Comparison of ENCODE assay signal across 24 cellular contexts in the genomic region with DNA sequence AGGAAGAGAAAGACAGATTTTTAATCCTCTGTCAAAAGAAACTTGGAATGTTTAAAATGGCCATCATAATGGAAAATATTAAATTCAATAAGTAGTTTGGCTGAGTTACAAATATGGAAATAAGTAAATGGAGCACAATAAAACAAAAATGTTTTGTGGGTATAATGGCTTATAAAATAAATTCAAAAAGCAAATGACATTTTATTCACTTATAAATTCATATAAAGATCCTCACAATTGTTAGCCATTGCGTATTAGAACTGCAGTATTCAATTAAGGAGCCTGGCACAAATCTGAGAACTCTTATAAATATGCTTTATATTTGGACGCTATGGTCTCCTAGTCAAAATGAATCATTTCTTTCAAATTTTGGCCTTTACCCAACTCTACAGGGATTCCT.
DNase-seq lines count a peak whose midpoint lies in the region; TF ChIP-seq lines count a peak whose summit lies in the region.
"Had no signal": no experiment of that assay in that cellular context is flagged by ENCODE, and none has a peak within 500 bp of the region (broad histone marks: within the 10 kb centered on the region; RNA-seq: fewer than 3 reads in every experiment).

No MANE protein-coding gene starts in this region.

- CTCF ChIA-PET in SK-N-SH (lab: Yijun Ruan, JAX) = no interaction called here

- H3K9me2 ChIP-seq in SK-N-SH = no peaks in the 10 kb centered on the region

- DNase-seq in SK-N-SH (no peak), adipocyte (ENCODE audit: low read depth) (peak; percentile 8), choroid plexus epithelial cell (ENCODE audit: low read depth) (peak; percentile 2), OCI-M2 (lab: John Stamatoyannopoulos, UW; ENCODE audit: unreplicated experiment) (no peak), NAMALWA (ENCODE audit: low spot score) (no peak)
- DNase-seq in stimulated activated naive CD4-positive, alpha-beta T cell (lab: John Stamatoyannopoulos, UW) = no peak
- no peak for DNase-seq in activated CD4-positive, alpha-beta T cell treated with anti-CD3 and anti-CD28 coated beads for 4 hours
- DNase-seq: 8988T; ACHN; BE2C; C1 segment of cervical spinal cord; CD4-positive, alpha-beta memory T cell; CD4-positive, CD25-positive, alpha-beta regulatory T cell; CD8-positive, alpha-beta memory T cell; COR-L47; DMS 273 treated with DMSO at 0.1 percent for 48 hours; DMS153; DMS53; DMS79; DND-41; EL; GDM1 had no signal

- H3K27me3 ChIP-seq in SK-N-SH (ENCODE audit: insufficient read depth) (no peaks in the 10 kb centered on the region), adipocyte (replicated peaks; ENCODE audit: control insufficient read depth, insufficient read depth, low read length) (no peaks in the 10 kb centered on the region)
- H3K27me3 ChIP-seq: BE2C, BLaER1 had no signal

- H3K4me2 ChIP-seq in SK-N-SH = no peak overlapping the region
- H3K4me2 ChIP-seq: BLaER1 had no signal

- H3K4me1 ChIP-seq in SK-N-SH (ENCODE audit: control insufficient read depth in 1 of 2, insufficient read depth in 2 of 2, low read depth in 1 of 2, low read length in 1 of 2) (no peaks in the 10 kb centered on the region; a peak in 1 of 4 replicates), adipocyte (ENCODE audit: control insufficient read depth, insufficient read depth, low read length) (no peaks in the 10 kb centered on the region)
- H3K4me1 ChIP-seq: BLaER1 had no signal

- WGBS in SK-N-SH (ENCODE audit: low lambda C conversion rate) = 11% methylated on average over 2 of the region's 2 CpGs

- H3K4me3 ChIP-seq in SK-N-SH (ENCODE audit: low read depth in 2 of 2, low read length in 1 of 2) = no peak overlapping the region
- no peak overlapping the region for H3K4me3 ChIP-seq in adipocyte (ENCODE audit: low read length)
- H3K4me3 ChIP-seq in choroid plexus epithelial cell (ENCODE audit: low read depth, low read length) = no peak overlapping the region
- H3K4me3 ChIP-seq: BLaER1, GM12878 had no signal

- H3K36me3 ChIP-seq in SK-N-SH (replicated peaks in 1 of 2; ENCODE audit: control insufficient read depth in 1 of 2, insufficient read depth in 2 of 2, low read length in 1 of 2) = no peaks in the 10 kb centered on the region
- H3K36me3 ChIP-seq in adipocyte (ENCODE audit: control insufficient read depth, insufficient read depth, low read length, severe bottlenecking) = no peaks in the 10 kb centered on the region
- H3K36me3 ChIP-seq: BE2C, BLaER1 had no signal

- POLR2A ChIA-PET in SK-N-SH (lab: Yijun Ruan, JAX) = no interaction called here

- no peak for TF ChIP-seq RAD21 in SK-N-SH (IDR thresholded peaks at IDR 0.05; ENCODE audit: low read length)

- no peaks in the 10 kb centered on the region for H4K20me1 ChIP-seq in SK-N-SH (ENCODE audit: insufficient read depth)
- H4K20me1 ChIP-seq: BLaER1 had no signal

- H3K79me2 ChIP-seq in SK-N-SH (ENCODE audit: insufficient read depth) = no peaks in the 10 kb centered on the region

- peaks cover 9% of the 10 kb centered on the region for H3F3A ChIP-seq in SK-N-SH (replicated peaks; ENCODE audit: insufficient read depth)

- peak overlapping the region in 1 of 2 experiments; percentile 55; a peak in 1 of 4 replicates for H3K27ac ChIP-seq in SK-N-SH (ENCODE audit: low read depth in 2 of 2, low read length in 1 of 2)
- H3K27ac ChIP-seq: BLaER1 had no signal

- no peak for TF ChIP-seq CTCF in SK-N-SH (IDR thresholded peaks at IDR 0.05)
- TF ChIP-seq CTCF in choroid plexus epithelial cell (conservative IDR thresholded peaks at IDR 0.05; ENCODE audit: low read depth, low read length) = no peak

- H3K9me3 ChIP-seq in SK-N-SH = no peaks in the 10 kb centered on the region
- no peaks in the 10 kb centered on the region for H3K9me3 ChIP-seq in adipocyte (ENCODE audit: control insufficient read depth, low read length)
- H3K9me3 ChIP-seq: BE2C, BLaER1 had no signal

- H2AFZ ChIP-seq in SK-N-SH (ENCODE audit: low read depth) = no peak overlapping the region

- H3K9ac ChIP-seq in SK-N-SH (no peak overlapping the region), adipocyte (ENCODE audit: low read length) (no peak overlapping the region)
- H3K9ac ChIP-seq: BLaER1 had no signal

- TF ChIP-seq EP300 in SK-N-SH (IDR thresholded peaks at IDR 0.05; ENCODE audit: borderline replicate concordance in 1 of 2, low read depth in 1 of 2, low read length in 1 of 2) = peak in 1 of 2 experiments; percentile 29; a peak in 1 of 4 replicates

TF ChIP-seq in SK-N-SH, 30 proteins besides CTCF, POLR2A, EP300 and RAD21:
- peak; percentile 12; the same call in 1 of the 2 replicates for TF ChIP-seq JUND (IDR thresholded peaks at IDR 0.05)
- no peak for TF ChIP-seq RXRA (IDR thresholded peaks at IDR 0.05; ENCODE audit: borderline replicate concordance, low read depth)
- TF ChIP-seq, protein P1, sequence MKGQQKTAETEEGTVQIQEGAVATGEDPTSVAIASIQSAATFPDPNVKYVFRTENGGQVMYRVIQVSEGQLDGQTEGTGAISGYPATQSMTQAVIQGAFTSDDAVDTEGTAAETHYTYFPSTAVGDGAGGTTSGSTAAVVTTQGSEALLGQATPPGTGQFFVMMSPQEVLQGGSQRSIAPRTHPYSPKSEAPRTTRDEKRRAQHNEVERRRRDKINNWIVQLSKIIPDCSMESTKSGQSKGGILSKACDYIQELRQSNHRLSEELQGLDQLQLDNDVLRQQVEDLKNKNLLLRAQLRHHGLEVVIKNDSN (IDR thresholded peaks at IDR 0.05; ENCODE audit: borderline replicate concordance, low read depth) = no peak
- TF ChIP-seq NFIC (IDR thresholded peaks at IDR 0.05; ENCODE audit: borderline replicate concordance) = 0 out of 2 replicates have a peak, but pooled peaks have one; percentile 38
- TF ChIP-seq EZH2phosphoT487 (IDR thresholded peaks at IDR 0.05; ENCODE audit: borderline replicate concordance, low read depth) = no peak
- TF ChIP-seq, protein P2, sequence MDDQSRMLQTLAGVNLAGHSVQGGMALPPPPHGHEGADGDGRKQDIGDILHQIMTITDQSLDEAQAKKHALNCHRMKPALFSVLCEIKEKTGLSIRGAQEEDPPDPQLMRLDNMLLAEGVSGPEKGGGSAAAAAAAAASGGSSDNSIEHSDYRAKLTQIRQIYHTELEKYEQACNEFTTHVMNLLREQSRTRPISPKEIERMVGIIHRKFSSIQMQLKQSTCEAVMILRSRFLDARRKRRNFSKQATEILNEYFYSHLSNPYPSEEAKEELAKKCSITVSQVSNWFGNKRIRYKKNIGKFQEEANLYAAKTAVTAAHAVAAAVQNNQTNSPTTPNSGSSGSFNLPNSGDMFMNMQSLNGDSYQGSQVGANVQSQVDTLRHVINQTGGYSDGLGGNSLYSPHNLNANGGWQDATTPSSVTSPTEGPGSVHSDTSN (IDR thresholded peaks at IDR 0.05) = peak; percentile 35; the same call in 1 of the 2 replicates
- no peak for TF ChIP-seq FOXM1 (IDR thresholded peaks at IDR 0.05; ENCODE audit: low read depth)
- TF ChIP-seq SMC3 (IDR thresholded peaks at IDR 0.05; ENCODE audit: low read depth, low read length) = no peak
- TF ChIP-seq, protein P3, sequence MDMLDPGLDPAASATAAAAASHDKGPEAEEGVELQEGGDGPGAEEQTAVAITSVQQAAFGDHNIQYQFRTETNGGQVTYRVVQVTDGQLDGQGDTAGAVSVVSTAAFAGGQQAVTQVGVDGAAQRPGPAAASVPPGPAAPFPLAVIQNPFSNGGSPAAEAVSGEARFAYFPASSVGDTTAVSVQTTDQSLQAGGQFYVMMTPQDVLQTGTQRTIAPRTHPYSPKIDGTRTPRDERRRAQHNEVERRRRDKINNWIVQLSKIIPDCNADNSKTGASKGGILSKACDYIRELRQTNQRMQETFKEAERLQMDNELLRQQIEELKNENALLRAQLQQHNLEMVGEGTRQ (IDR thresholded peaks at IDR 0.05; ENCODE audit: borderline replicate concordance, low read depth, low read length) = no peak
- no peak; the same call in 1 of the 2 replicates for TF ChIP-seq TCF12 (IDR thresholded peaks at IDR 0.05)
- no peak for TF ChIP-seq SIN3A (IDR thresholded peaks at IDR 0.05; ENCODE audit: borderline replicate concordance, low read depth, low read length)
- TF ChIP-seq TAF1 (IDR thresholded peaks at IDR 0.05; ENCODE audit: borderline replicate concordance, low read depth, low read length) = no peak
- TF ChIP-seq YY1 (IDR thresholded peaks at IDR 0.05; ENCODE audit: low read depth) = no peak

Comparison
In these comparisons a context has a peak if more than half of its experiments do, and no peak if none do; other contexts are left out.
1. DNase-seq: peak in adipocyte (single experiment) and choroid plexus epithelial cell (single experiment); none in SK-N-SH (single experiment), stimulated activated naive CD4-positive, alpha-beta T cell (0 of 6), OCI-M2 (single experiment), activated CD4-positive, alpha-beta T cell treated with anti-CD3 and anti-CD28 coated beads for 4 hours (0 of 2) and NAMALWA (single experiment).